1 cellular context compared by ENCODE assay signal in the genomic region with DNA sequence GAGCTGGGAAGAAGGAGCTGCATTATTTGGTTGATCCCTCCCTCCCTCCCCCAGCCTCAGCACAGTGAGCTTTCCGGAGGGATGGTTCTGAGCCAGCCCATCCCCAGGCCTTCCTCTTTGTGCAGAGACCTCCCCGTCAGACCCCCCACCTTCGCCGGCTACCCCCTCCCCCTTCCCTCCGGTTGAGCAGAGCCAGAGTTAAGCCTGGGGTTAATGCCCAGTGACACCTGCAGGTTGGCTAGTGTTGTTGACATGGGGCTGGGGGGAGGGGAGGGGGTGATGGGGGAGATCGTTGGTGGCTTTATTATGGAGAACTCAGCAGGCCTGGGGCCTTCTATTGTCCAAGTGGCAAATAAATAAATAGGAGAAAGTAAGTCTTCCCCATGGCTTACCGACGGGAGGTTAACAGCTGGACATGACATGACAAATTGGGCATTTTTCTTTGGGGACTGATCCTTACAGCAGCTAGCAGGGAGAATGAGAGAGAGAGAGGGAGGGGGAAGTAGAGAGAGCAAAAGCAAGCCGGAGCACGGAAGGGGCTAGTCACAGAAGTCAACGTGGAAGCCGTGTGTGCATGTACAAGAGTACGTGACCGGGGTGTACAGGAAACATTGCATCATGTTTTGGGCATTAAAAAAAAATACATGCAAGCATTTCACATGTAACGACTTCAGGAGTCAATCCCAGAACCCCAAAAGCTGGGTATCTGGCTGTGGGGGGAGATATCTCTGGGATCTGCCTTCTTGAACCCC.
TF ChIP-seq lines count a peak whose summit lies in the region.

No MANE protein-coding gene starts in this region.

TF ChIP-seq in H1, 55 proteins besides CTCF, POLR2A, EP300 and RAD21 (continued from another document):
- TF ChIP-seq MAX (IDR thresholded peaks at IDR 0.05) (peak; percentile 14; the same call in 1 of the 2 replicates), SIN3A (conservative IDR thresholded peaks at IDR 0.05 in 1 of 2, IDR thresholded peaks at IDR 0.05 in 1 of 2; ENCODE audit: low read depth in 1 of 2, low read length in 2 of 2) (peak; percentile 85 to 91; a peak in 3 of 4 replicates), JUN (IDR thresholded peaks at IDR 0.05; ENCODE audit: low read depth, low read length) (no peak), E2F6 (IDR thresholded peaks at IDR 0.05) (no peak; the same call in 1 of the 2 replicates), YY1 (IDR thresholded peaks at IDR 0.05; ENCODE audit: low read depth, low read length) (no peak), TAF7 (optimal IDR thresholded peaks at IDR 0.05; ENCODE audit: borderline replicate concordance, low read depth, low read length) (peak; percentile 47), TCF12 (IDR thresholded peaks at IDR 0.05; ENCODE audit: low read depth, low read length) (peak; percentile 98), ASH2L (IDR thresholded peaks at IDR 0.05; ENCODE audit: low read length) (no peak), GABPA (IDR thresholded peaks at IDR 0.05; ENCODE audit: borderline replicate concordance, insufficient read depth, low read length) (no peak), CBX8 (IDR thresholded peaks at IDR 0.05; ENCODE audit: borderline replicate concordance, low read depth, low read length) (no peak), BRCA1 (IDR thresholded peaks at IDR 0.05; ENCODE audit: low read depth, low read length) (no peak), MAFK (IDR thresholded peaks at IDR 0.05; ENCODE audit: low read depth, low read length) (peak; percentile 75), ATF2 (IDR thresholded peaks at IDR 0.05; ENCODE audit: low read length) (no peak), BCL11A (IDR thresholded peaks at IDR 0.05; ENCODE audit: low read depth in 2 of 2, low read length in 2 of 2) (peak; percentile 78 to 94), CHD7 (IDR thresholded peaks at IDR 0.05; ENCODE audit: insufficient replicate concordance, low read length) (peak; percentile 61), KDM1A (IDR thresholded peaks at IDR 0.05; ENCODE audit: borderline replicate concordance, low read length) (no peak; the same call in 1 of the 2 replicates), POLR2AphosphoS5 (IDR thresholded peaks at IDR 0.05; ENCODE audit: low read depth, low read length) (no peak; the same call in 1 of the 2 replicates), TEAD4 (IDR thresholded peaks at IDR 0.05; ENCODE audit: low read depth, low read length) (no peak; the same call in none of the 2 replicates), CBX5 (IDR thresholded peaks at IDR 0.05; ENCODE audit: low read depth, low read length) (no peak), NANOG (IDR thresholded peaks at IDR 0.05; ENCODE audit: insufficient read depth, low read depth, low read length, poor library complexity, severe bottlenecking) (peak; percentile 83), SRF (IDR thresholded peaks at IDR 0.05; ENCODE audit: low read depth, low read length) (no peak), SUZ12 (IDR thresholded peaks at IDR 0.05; ENCODE audit: low read length) (peak; percentile 50; the same call in 1 of the 2 replicates), PHF8 (conservative IDR thresholded peaks at IDR 0.05; ENCODE audit: low read depth, low read length) (no peak), KDM4A (IDR thresholded peaks at IDR 0.05; ENCODE audit: low read depth, low read length, severe bottlenecking) (no peak), NRF1 (IDR thresholded peaks at IDR 0.05; ENCODE audit: low read depth, low read length) (no peak), JUND (IDR thresholded peaks at IDR 0.05; ENCODE audit: low read length) (peak; percentile 48; the same call in 1 of the 2 replicates), EGR1 (IDR thresholded peaks at IDR 0.05; ENCODE audit: borderline replicate concordance, low read depth, low read length) (no peak; the same call in 1 of the 2 replicates), GTF2F1 (IDR thresholded peaks at IDR 0.05; ENCODE audit: borderline replicate concordance, low read depth, low read length) (no peak), CTBP2 (IDR thresholded peaks at IDR 0.05; ENCODE audit: borderline replicate concordance, insufficient read depth, insufficient read length, low read length) (no peak), CHD2 (IDR thresholded peaks at IDR 0.05; ENCODE audit: low read length) (peak; percentile 56), HDAC2 (IDR thresholded peaks at IDR 0.05; ENCODE audit: borderline replicate concordance in 1 of 2, low read depth in 2 of 2, low read length in 2 of 2) (peak; percentile 87; a peak in 3 of 4 replicates), CHD1 (IDR thresholded peaks at IDR 0.05; ENCODE audit: low read depth, low read length) (no peak), BACH1 (IDR thresholded peaks at IDR 0.05; ENCODE audit: low read length) (peak; percentile 63), POU5F1 (IDR thresholded peaks at IDR 0.05; ENCODE audit: low read depth, low read length) (0 out of 2 replicates have a peak, but pooled peaks have one; percentile 70)
